ENCODE assay signal across 1 cellular context in genomic region chr21:21997390-21998333, GRCh38.
TF ChIP-seq lines count a peak whose summit lies in the region.

No MANE protein-coding gene starts in this region.

TF ChIP-seq in GM23338, 12 proteins besides CTCF, POLR2A, EP300 and RAD21 (continued from another document):
- TF ChIP-seq ZNF462 (CRISPR knock-in tag; IDR thresholded peaks at IDR 0.05), result no peak
- no peak for TF ChIP-seq STAT1 (IDR thresholded peaks at IDR 0.05; ENCODE audit: unreplicated experiment)
- TF ChIP-seq CREB1 (CRISPR knock-in tag; IDR thresholded peaks at IDR 0.05; ENCODE audit: low read depth), result no peak
- no peak for TF ChIP-seq EZH2 (IDR thresholded peaks at IDR 0.05; ENCODE audit: low read depth, unreplicated experiment)
- TF ChIP-seq EZH2phosphoT487 (IDR thresholded peaks at IDR 0.05; ENCODE audit: unreplicated experiment), result no peak
- TF ChIP-seq NANOG (IDR thresholded peaks at IDR 0.05; ENCODE audit: borderline replicate concordance), result no peak
TF ChIP-seq in GM23338: peak in this region for 0.
